ENCODE assay signal across 1 cellular context in the genomic region with DNA sequence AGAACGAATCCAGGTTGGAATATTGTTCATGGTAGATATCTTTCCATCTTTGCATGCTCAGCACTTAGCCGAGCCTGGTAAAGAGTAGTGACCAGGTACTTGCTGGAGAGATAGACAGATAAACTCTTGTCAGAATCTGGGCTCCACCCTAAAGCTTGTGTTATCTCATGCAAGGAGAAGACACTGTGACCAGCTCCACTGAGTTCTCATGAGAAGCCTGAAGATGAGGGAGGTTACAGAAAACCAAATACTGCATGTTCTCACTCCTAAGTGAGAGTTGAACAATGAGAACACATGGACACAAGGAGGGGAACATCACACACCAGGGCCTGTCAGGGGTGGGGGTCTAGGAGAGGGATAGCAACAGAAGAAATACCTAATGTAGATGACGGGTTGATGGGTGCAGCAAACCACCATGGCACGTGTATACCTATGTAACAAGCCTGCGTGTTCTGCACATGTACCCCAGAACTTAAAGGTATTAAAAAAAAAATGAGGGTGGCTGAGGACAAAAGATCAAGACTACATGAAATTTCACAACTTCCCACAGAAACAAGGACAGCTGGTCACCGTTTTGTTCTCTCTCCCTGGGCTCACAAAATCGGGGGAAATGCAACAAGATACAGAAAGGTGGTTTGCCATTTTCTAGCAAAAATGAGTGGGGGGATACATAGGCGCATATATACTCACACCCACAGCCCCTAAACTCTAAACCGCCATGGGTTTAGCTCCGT.
TF ChIP-seq lines count a peak whose summit lies in the region.

No MANE protein-coding gene starts in this region.

TF ChIP-seq in HepG2, 621 proteins besides CTCF, POLR2A, EP300 and RAD21:
- TF ChIP-seq ZNF703 (CRISPR knock-in tag; IDR thresholded peaks at IDR 0.05; ENCODE audit: borderline replicate concordance) (no peak), ZNF260 (CRISPR knock-in tag; IDR thresholded peaks at IDR 0.05; ENCODE audit: borderline replicate concordance, low read depth) (no peak), TP53 (CRISPR knock-in tag; conservative IDR thresholded peaks at IDR 0.05) (0 out of 2 replicates have a peak, but pooled peaks have one; percentile 12), ZNF724P (CRISPR knock-in tag; IDR thresholded peaks at IDR 0.05; ENCODE audit: borderline replicate concordance) (no peak), CHCHD3 (CRISPR knock-in tag; IDR thresholded peaks at IDR 0.05) (no peak), SNAPC4 (CRISPR knock-in tag; IDR thresholded peaks at IDR 0.05) (0 out of 2 replicates have a peak, but pooled peaks have one; percentile 7), MAFK (conservative IDR thresholded peaks at IDR 0.05 in 1 of 2, IDR thresholded peaks at IDR 0.05 in 1 of 2; ENCODE audit: low read length in 2 of 2) (peak; percentile 9 to 32; a peak in 1 of 4 replicates), GATAD1 (CRISPR knock-in tag; IDR thresholded peaks at IDR 0.05) (no peak), CEBPB (IDR thresholded peaks at IDR 0.05; ENCODE audit: borderline replicate concordance, low read depth, low read length) (peak; percentile 8; the same call in 1 of the 2 replicates), ZNF563 (CRISPR knock-in tag; IDR thresholded peaks at IDR 0.05) (no peak), ZNF614 (CRISPR knock-in tag; IDR thresholded peaks at IDR 0.05; ENCODE audit: borderline replicate concordance) (0 out of 2 replicates have a peak, but pooled peaks have one; percentile 4)
- TF ChIP-seq, protein P1, sequence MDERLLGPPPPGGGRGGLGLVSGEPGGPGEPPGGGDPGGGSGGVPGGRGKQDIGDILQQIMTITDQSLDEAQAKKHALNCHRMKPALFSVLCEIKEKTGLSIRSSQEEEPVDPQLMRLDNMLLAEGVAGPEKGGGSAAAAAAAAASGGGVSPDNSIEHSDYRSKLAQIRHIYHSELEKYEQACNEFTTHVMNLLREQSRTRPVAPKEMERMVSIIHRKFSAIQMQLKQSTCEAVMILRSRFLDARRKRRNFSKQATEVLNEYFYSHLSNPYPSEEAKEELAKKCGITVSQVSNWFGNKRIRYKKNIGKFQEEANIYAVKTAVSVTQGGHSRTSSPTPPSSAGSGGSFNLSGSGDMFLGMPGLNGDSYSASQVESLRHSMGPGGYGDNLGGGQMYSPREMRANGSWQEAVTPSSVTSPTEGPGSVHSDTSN (CRISPR knock-in tag; IDR thresholded peaks at IDR 0.05), result no peak
